ENCODE assay signal across 1 cellular context in the genomic region with DNA sequence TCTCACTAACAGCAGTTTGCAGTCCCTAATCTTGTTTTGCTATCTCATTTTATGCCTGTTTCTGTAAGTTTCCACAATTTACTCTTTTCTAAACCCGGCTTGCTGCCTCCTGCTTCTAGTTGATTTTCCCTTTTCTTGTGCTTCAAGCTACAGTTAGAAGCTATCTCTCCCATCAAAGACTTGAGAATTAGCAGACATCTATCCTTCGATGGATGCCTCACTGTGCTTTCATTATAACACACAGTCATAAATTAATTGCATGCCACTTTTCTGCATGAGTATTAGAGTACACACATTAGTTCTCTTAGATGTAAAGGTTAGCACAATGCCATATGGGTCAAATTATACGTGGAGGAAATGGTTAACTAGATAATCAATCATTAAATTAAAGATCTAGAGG.
TF ChIP-seq lines count a peak whose summit lies in the region.

No MANE protein-coding gene starts in this region.

TF ChIP-seq in GM23338, 12 proteins besides CTCF, POLR2A, EP300 and RAD21 (continued from another document):
- TF ChIP-seq ZNF462 (CRISPR knock-in tag; IDR thresholded peaks at IDR 0.05) (no peak), ETS1 (IDR thresholded peaks at IDR 0.05) (no peak), CREB1 (CRISPR knock-in tag; IDR thresholded peaks at IDR 0.05; ENCODE audit: low read depth) (no peak)
